In genomic region chr13:49503951-49504350, GRCh38 we compare ENCODE assay signal across 16 cellular contexts. TPM values are rescaled to one million over a fixed set of nuclear protein-coding genes. Genes with fewer than 3 reads are reported as not detected.
DNase-seq lines count a peak whose midpoint lies in the region; ATAC-seq and TF ChIP-seq lines count a peak whose summit lies in the region.
"Had no signal": no experiment of that assay in that cellular context is flagged by ENCODE, and none has a peak within 500 bp of the region (broad histone marks: within the 10 kb centered on the region; RNA-seq: fewer than 3 reads in every experiment).

No MANE protein-coding gene starts in this region.

- ATAC-seq in HG03432 (IDR thresholded peaks at IDR 0.05; ENCODE audit: unreplicated experiment) = no peak
- ATAC-seq: K562 had no signal

- TF ChIP-seq CTCF in epithelial cell of esophagus (IDR thresholded peaks at IDR 0.05; ENCODE audit: insufficient read depth, low read depth, low read length, missing control alignments) (no peak), fibroblast of villous mesenchyme (IDR thresholded peaks at IDR 0.05; ENCODE audit: insufficient read depth, low read depth, low read length) (no peak)

- DNase-seq in AG08396 (ENCODE audit: low spot score) (peak; percentile 40), EL (peak; percentile 18), epithelial cell of esophagus (ENCODE audit: low read depth) (peak; percentile 32), fibroblast of villous mesenchyme (ENCODE audit: low read depth) (peak; percentile 37), SIG-M5 treated with dmso at 0.1 percent for 504 hours (lab: John Stamatoyannopoulos, UW; ENCODE audit: unreplicated experiment) (no peak), NCI-H446 (lab: John Stamatoyannopoulos, UW) (no peak)
- DNase-seq: 8988T; BE2C; CD4-positive, alpha-beta memory T cell; DMS153; DMS79 treated with DMSO at 0.1 percent for 48 hours; GF-D8; GOT3; H9 had no signal

- H3K4me3 ChIP-seq in epithelial cell of esophagus (ENCODE audit: low read length) = no peak overlapping the region
- no peak overlapping the region for H3K4me3 ChIP-seq in fibroblast of villous mesenchyme (ENCODE audit: low read depth, low read length)
- H3K4me3 ChIP-seq: K562 had no signal

RNA-seq across cellular contexts. Expression of gene PHF11, which starts 8.2 kb away (rescaled TPM):
- total RNA-seq in fibroblast of villous mesenchyme = 21.6 and 27.6 TPM in 2 replicates

RNA-seq across cellular contexts. Expression of gene SETDB2, which starts 59.9 kb away (rescaled TPM):
- 11.9 and 16.4 TPM in 2 replicates for total RNA-seq in fibroblast of villous mesenchyme

Comparison
In these comparisons a context has a peak if more than half of its experiments do, and no peak if none do; other contexts are left out.
1. DNase-seq: peak in AG08396 (single experiment), EL (single experiment), epithelial cell of esophagus (single experiment) and fibroblast of villous mesenchyme (single experiment); none in SIG-M5 treated with dmso at 0.1 percent for 504 hours (single experiment) and NCI-H446 (0 of 2).